In the genomic region with DNA sequence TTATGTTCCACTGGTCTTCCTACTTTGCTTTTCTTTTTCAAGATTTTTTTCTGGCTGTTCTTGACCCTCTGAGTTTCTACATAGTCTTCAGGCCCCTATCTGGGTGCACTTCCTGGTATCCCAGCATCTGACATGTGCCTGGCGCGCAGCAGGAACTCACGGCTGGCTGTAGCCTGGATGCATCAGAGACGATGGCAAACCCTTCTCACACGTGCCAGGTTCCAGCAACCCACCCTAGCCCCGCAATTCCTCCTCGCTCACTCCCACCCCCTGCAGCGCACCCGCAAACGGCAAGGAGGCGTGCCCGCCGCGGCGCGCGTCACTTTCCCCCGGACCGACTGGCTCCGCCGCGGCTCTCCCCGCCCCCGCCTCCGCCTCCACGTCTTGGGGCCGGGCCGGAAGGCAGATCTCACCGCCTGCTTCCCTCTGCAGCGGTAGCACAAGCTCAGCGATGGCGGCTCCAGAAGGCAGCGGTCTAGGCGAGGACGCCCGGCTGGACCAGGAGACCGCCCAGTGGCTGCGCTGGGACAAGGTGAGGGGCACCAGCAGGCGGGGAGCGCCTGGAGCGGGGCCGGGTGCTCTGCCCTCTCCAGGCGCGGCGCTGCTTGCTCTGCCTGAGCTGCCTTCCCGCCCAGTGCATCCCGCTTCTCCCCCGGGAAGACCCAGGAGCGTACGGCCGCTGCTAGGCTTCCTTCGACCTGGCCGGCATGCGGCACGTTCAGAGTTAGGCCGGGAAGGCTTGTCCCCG, we compare ENCODE assay signal across 7 cellular contexts. TPM values are rescaled to one million over a fixed set of nuclear protein-coding genes. Genes with fewer than 3 reads are reported as not detected.
DNase-seq lines count a peak whose midpoint lies in the region; ATAC-seq, FAIRE-seq and TF ChIP-seq lines count a peak whose summit lies in the region.

PGM2 (plus strand) TSS at position 405 of the 748 bp plus-strand sequence; CDS start at position 452, 47 bp downstream.

- WGBS in hepatocyte (ENCODE audit: low lambda C conversion rate, missing lambda C conversion rate): under 1% methylated on average over 35 of the region's 57 CpGs

- H3K9me3 ChIP-seq in astrocyte (ENCODE audit: insufficient read depth, low read depth, low read length) (no peaks in the 10 kb centered on the region), hepatocyte (ENCODE audit: low read depth) (no peaks in the 10 kb centered on the region)

- TF ChIP-seq CTCF in astrocyte (IDR thresholded peaks at IDR 0.05; ENCODE audit: insufficient read depth, low read depth, low read length) (no peak), hepatocyte (IDR thresholded peaks at IDR 0.05; ENCODE audit: poor library complexity) (peak; percentile 9), retinal pigment epithelial cell (conservative IDR thresholded peaks at IDR 0.05; ENCODE audit: low read depth, low read length) (no peak)

- H3K36me3 ChIP-seq in astrocyte (ENCODE audit: insufficient read depth, low read length): peaks cover 10% of the 10 kb centered on the region
- no peaks in the 10 kb centered on the region for H3K36me3 ChIP-seq in hepatocyte (replicated peaks; ENCODE audit: insufficient read depth, low read depth)

- H3K27ac ChIP-seq in astrocyte (ENCODE audit: low read depth, low read length): peak within 1 kb of the TSS; percentile 68
- H3K27ac ChIP-seq in hepatocyte: peak within 1 kb of the TSS; percentile 87

- peaks cover 20% of the 10 kb centered on the region for H3K36me3 Mint-ChIP-seq in T-helper 2 cell treated with Interferon-gamma antibody and Interleukin-4, amounts not matched to agents 5 μg/mL and 100 μg/mL, for 36 hours (ENCODE audit: low read depth)
- H3K36me3 Mint-ChIP-seq in astrocyte (ENCODE audit: low read depth, unreplicated experiment): peaks cover 9% of the 10 kb centered on the region

- H3K4me2 ChIP-seq in astrocyte (ENCODE audit: low read length) (peak within 1 kb of the TSS; percentile 95), hepatocyte (peak within 1 kb of the TSS; percentile 93)

- peaks cover 9% of the 10 kb centered on the region for H3K4me1 ChIP-seq in astrocyte (ENCODE audit: insufficient read depth, low read length)
- peaks cover 14% of the 10 kb centered on the region for H3K4me1 ChIP-seq in hepatocyte (ENCODE audit: insufficient read depth)

- H3K9ac ChIP-seq in astrocyte (ENCODE audit: low read length): peak within 1 kb of the TSS; percentile 87

- H3K79me2 ChIP-seq in astrocyte (ENCODE audit: insufficient read depth, low read length) (peaks cover 15% of the 10 kb centered on the region), hepatocyte (peaks cover 21% of the 10 kb centered on the region)

- no peaks in the 10 kb centered on the region for H3K9me3 Mint-ChIP-seq in T-helper 2 cell treated with Interferon-gamma antibody and Interleukin-4, amounts not matched to agents 5 μg/mL and 100 μg/mL, for 36 hours
- H3K9me3 Mint-ChIP-seq in astrocyte (ENCODE audit: unreplicated experiment): no peaks in the 10 kb centered on the region

- H3K27ac Mint-ChIP-seq in T-helper 2 cell treated with Interferon-gamma antibody and Interleukin-4, amounts not matched to agents 5 μg/mL and 100 μg/mL, for 36 hours: peak within 1 kb of the TSS; percentile 84
- H3K27ac Mint-ChIP-seq in astrocyte (ENCODE audit: unreplicated experiment): peak within 1 kb of the TSS; percentile 85

- peaks cover 5% of the 10 kb centered on the region for H3K27me3 Mint-ChIP-seq in T-helper 2 cell treated with Interferon-gamma antibody and Interleukin-4, amounts not matched to agents 5 μg/mL and 100 μg/mL, for 36 hours (ENCODE audit: low read depth)
- no peaks in the 10 kb centered on the region for H3K27me3 Mint-ChIP-seq in astrocyte (ENCODE audit: low read depth, unreplicated experiment)

- no peaks in the 10 kb centered on the region for H3K9me2 ChIP-seq in hepatocyte (replicated peaks; ENCODE audit: insufficient read depth)

- peaks cover 40% of the 10 kb centered on the region for H3K4me1 Mint-ChIP-seq in T-helper 2 cell treated with Interferon-gamma antibody and Interleukin-4, amounts not matched to agents 5 μg/mL and 100 μg/mL, for 36 hours (ENCODE audit: low read depth)
- peaks cover 5% of the 10 kb centered on the region for H3K4me1 Mint-ChIP-seq in astrocyte (ENCODE audit: low read depth, unreplicated experiment)

- ATAC-seq in GM18499 (IDR thresholded peaks at IDR 0.05; ENCODE audit: insufficient read depth, unreplicated experiment): peak; percentile 93
- ATAC-seq in HG02852 (IDR thresholded peaks at IDR 0.05; ENCODE audit: unreplicated experiment): peak; percentile 96

- peak within 1 kb of the TSS; percentile 78 for H3K4me3 ChIP-seq in astrocyte (ENCODE audit: insufficient read depth, low read depth, low read length)
- H3K4me3 ChIP-seq in hepatocyte: peak within 1 kb of the TSS; percentile 87
- peak within 1 kb of the TSS; percentile 68 for H3K4me3 ChIP-seq in retinal pigment epithelial cell (ENCODE audit: low read length)

- DNase-seq in NCI-H1694 (lab: John Stamatoyannopoulos, UW) (peak; percentile 52), astrocyte (ENCODE audit: low read depth) (peak; percentile 67), hepatocyte (ENCODE audit: low spot score) (peak; percentile 93), retinal pigment epithelial cell (ENCODE audit: low read depth) (no peak)
- DNase-seq in T-helper 2 cell treated with Interferon-gamma antibody and Interleukin-4, amounts not matched to agents 5 μg/mL and 100 μg/mL, for 36 hours (ENCODE audit: low spot score): peak; percentile 91

- peak within 1 kb of the TSS; percentile 90 for H3K4me3 Mint-ChIP-seq in T-helper 2 cell treated with Interferon-gamma antibody and Interleukin-4, amounts not matched to agents 5 μg/mL and 100 μg/mL, for 36 hours
- H3K4me3 Mint-ChIP-seq in astrocyte (ENCODE audit: unreplicated experiment): peak within 1 kb of the TSS; percentile 92

- H3K27me3 ChIP-seq in astrocyte (ENCODE audit: insufficient read depth, low read length) (no peaks in the 10 kb centered on the region), hepatocyte (no peaks in the 10 kb centered on the region)

- H2AFZ ChIP-seq in astrocyte (ENCODE audit: low read depth, low read length) (peak within 1 kb of the TSS; percentile 89), hepatocyte (peak within 1 kb of the TSS; percentile 90)

- FAIRE-seq in astrocyte (lab: Jason Lieb, UNC): no peak

- H4K20me1 ChIP-seq in astrocyte (ENCODE audit: insufficient read depth, low read length): peaks cover 13% of the 10 kb centered on the region
- H4K20me1 ChIP-seq in hepatocyte (ENCODE audit: insufficient read depth, poor library complexity, severe bottlenecking): no peaks in the 10 kb centered on the region

RNA-seq across cellular contexts. Expression of gene PGM2, which starts in this region (rescaled TPM):
- total RNA-seq in astrocyte (23.8 and 24.4 TPM in 2 replicates), hepatocyte (25.0 and 28.2 TPM in 2 replicates)
- polyA plus RNA-seq in hepatocyte: 11.2 and 14.8 TPM in 2 replicates
